Comparison of ENCODE assay signal across 8 cellular contexts in genomic region chr5:131163315-131164119, GRCh38. TPM values are rescaled to one million over a fixed set of nuclear protein-coding genes. Genes with fewer than 3 reads are reported as not detected.
A peak's percentile ranks its signal among the peaks of the same experiment; 100 is the strongest.
DNase-seq lines count a peak whose midpoint lies in the region; ATAC-seq and TF ChIP-seq lines count a peak whose summit lies in the region.

No MANE protein-coding gene starts in this region.

- H2BK20ac ChIP-seq in IMR-90 (ENCODE audit: low read depth, low read length) = no peak overlapping the region

- no peaks in the 10 kb centered on the region; the same call in 1 of the 2 replicates for H3K9me1 ChIP-seq in IMR-90 (ENCODE audit: insufficient read depth, low read length)

- no peak overlapping the region for H2BK15ac ChIP-seq in IMR-90 (ENCODE audit: low read depth, low read length)

- POLR2A ChIA-PET in CD4-positive, alpha-beta memory T cell (lab: Charles Lee; ENCODE audit: partially characterized antibody) = interaction anchor here (0.6 to 4.2 kb wide), 26 partner anchors 8 to 643 kb away, joined by 3 to 83 read pairs (median 4); partner anchors contain the start of gene CDC42SE2
- POLR2A ChIA-PET in IMR-90 (lab: Charles Lee; ENCODE audit: unreplicated experiment) = interaction anchor here (0.7 to 1.0 kb wide), 2 partner anchors 17 to 96 kb away, joined by 3 to 6 read pairs; no protein-coding TSS in a partner anchor

- no peaks in the 10 kb centered on the region for H3K9me3 Mint-ChIP-seq in CD4-positive, alpha-beta memory T cell
- H3K9me3 Mint-ChIP-seq in activated T-helper 2 cell treated with anti-CD3 and anti-CD28 coated beads, Interferon-gamma antibody, Interleukin-2, Interleukin-4, amounts not matched to agents 10 μg/mL and 5 μg/mL and 100 μg/mL, durations not matched to agents 14 hours and 24 hours and 36 hours = no peaks in the 10 kb centered on the region
- H3K9me3 Mint-ChIP-seq in stimulated activated naive B cell treated with anti-CD40 and anti-IgM and Interleukin-4, amounts not matched to agents 10 μg/mL and 1 μg/mL and 100 μg/mL, for 72 hours = no peaks in the 10 kb centered on the region

- peak overlapping the region; percentile 20 to 56; a peak in 3 of 4 replicates for H4K8ac ChIP-seq in IMR-90 (ENCODE audit: low read depth in 2 of 2, low read length in 2 of 2)

- peak overlapping the region; percentile 88; the same call in 1 of the 2 replicates for H3K56ac ChIP-seq in IMR-90 (ENCODE audit: extremely low read depth, insufficient read depth, low read length)

- no peaks in the 10 kb centered on the region for H3K9me3 ChIP-seq in CD4-positive, alpha-beta memory T cell (ENCODE audit: control insufficient read depth in 1 of 2, low read length in 2 of 2)
- H3K9me3 ChIP-seq in IMR-90 (ENCODE audit: control insufficient read depth, insufficient read depth, low read length) (no peaks in the 10 kb centered on the region), iPS-18c (ENCODE audit: control insufficient read depth, insufficient read depth, low read length) (no peaks in the 10 kb centered on the region)

- no peak overlapping the region for H4K91ac ChIP-seq in IMR-90 (ENCODE audit: insufficient read depth, low read depth, low read length)

- H4K5ac ChIP-seq in IMR-90 (ENCODE audit: low read depth, low read length) = no peak overlapping the region; the same call in 1 of the 2 replicates

- no peaks in the 10 kb centered on the region for H3K27me3 Mint-ChIP-seq in CD4-positive, alpha-beta memory T cell
- no peaks in the 10 kb centered on the region for H3K27me3 Mint-ChIP-seq in activated T-helper 2 cell treated with anti-CD3 and anti-CD28 coated beads, Interferon-gamma antibody, Interleukin-2, Interleukin-4, amounts not matched to agents 10 μg/mL and 5 μg/mL and 100 μg/mL, durations not matched to agents 14 hours and 24 hours and 36 hours (ENCODE audit: low read depth)
- H3K27me3 Mint-ChIP-seq in stimulated activated naive B cell treated with anti-CD40 and anti-IgM and Interleukin-4, amounts not matched to agents 10 μg/mL and 1 μg/mL and 100 μg/mL, for 72 hours = no peaks in the 10 kb centered on the region

- TSS peak; percentile 15 for BruUV-seq in IMR-90 (replicated peaks; lab: Mats Ljungman, UMichigan)

- H3K14ac ChIP-seq in IMR-90 (replicated peaks; ENCODE audit: low read depth, low read length) = 0 out of 2 replicates have a peak overlapping the region, but pooled peaks have one; percentile 12

- H3K4me3 Mint-ChIP-seq in CD4-positive, alpha-beta memory T cell = peak overlapping the region; percentile 89 to 98 (median 94)
- peak overlapping the region; percentile 87 for H3K4me3 Mint-ChIP-seq in activated T-helper 2 cell treated with anti-CD3 and anti-CD28 coated beads, Interferon-gamma antibody, Interleukin-2, Interleukin-4, amounts not matched to agents 10 μg/mL and 5 μg/mL and 100 μg/mL, durations not matched to agents 14 hours and 24 hours and 36 hours (ENCODE audit: low read depth)
- peak overlapping the region; percentile 82 to 94 for H3K4me3 Mint-ChIP-seq in stimulated activated naive B cell treated with anti-CD40 and anti-IgM and Interleukin-4, amounts not matched to agents 10 μg/mL and 1 μg/mL and 100 μg/mL, for 72 hours

- H3K4ac ChIP-seq in IMR-90 (ENCODE audit: low read depth, low read length) = peak overlapping the region; percentile 52; the same call in 1 of the 2 replicates

- intact Hi-C loops in CD4-positive, alpha-beta memory T cell (cut with micrococcal nuclease) = loop anchor here (1.0 to 10.0 kb wide), 7 partner anchors 46 to 471 kb away; partner anchors contain the start of genes CDC42SE2 and RAPGEF6
- intact Hi-C loops in IMR-90 (cut with micrococcal nuclease) = loop anchor here (5.0 kb wide), 2 partner anchors 224 to 239 kb away; no protein-coding TSS in a partner anchor
- intact Hi-C loops in activated T-helper 2 cell treated with anti-CD3 and anti-CD28 coated beads, Interferon-gamma antibody, Interleukin-2, Interleukin-4, amounts not matched to agents 10 μg/mL and 5 μg/mL and 100 μg/mL, durations not matched to agents 14 hours and 24 hours and 36 hours (cut with micrococcal nuclease) = loop anchor here (1.0 kb wide), 3 partner anchors 194 to 254 kb away; no protein-coding TSS in a partner anchor

- H3K36me3 ChIP-seq in CD4-positive, alpha-beta memory T cell (ENCODE audit: insufficient read depth, low read length) = peaks cover 33% of the 10 kb centered on the region
- peaks cover 15% of the 10 kb centered on the region for H3K36me3 ChIP-seq in IMR-90 (ENCODE audit: control insufficient read depth, insufficient read depth, low read length)

- no peak for TF ChIP-seq POLR2A in IMR-90 (IDR thresholded peaks at IDR 0.05; ENCODE audit: low read depth, low read length)

- H3K23ac ChIP-seq in IMR-90 (ENCODE audit: low read depth, low read length) = peak overlapping the region; percentile 89; the same call in 1 of the 2 replicates

- in situ Hi-C loops in IMR-90 (cut with MboI; ENCODE audit: low sequenced_read_pairs) = loop anchor here (10.0 kb wide), 2 partner anchors 111 to 221 kb away; no protein-coding TSS in a partner anchor

- H4K20me1 ChIP-seq in IMR-90 (ENCODE audit: insufficient read depth, low read length) = no peaks in the 10 kb centered on the region

- TF ChIP-seq CTCF in IMR-90 (conservative IDR thresholded peaks at IDR 0.05; ENCODE audit: low read depth, low read length) = no peak

- peak overlapping the region; percentile 44; the same call in 1 of the 2 replicates for H3K18ac ChIP-seq in IMR-90 (ENCODE audit: low read depth, low read length)

- no peak for TF ChIP-seq RAD21 in IMR-90 (IDR thresholded peaks at IDR 0.05; ENCODE audit: low read length)

- WGBS in IMR-90 (ENCODE audit: extremely low coverage in 2 of 2, insufficient read length in 1 of 2), 2 experiments = no CpG with 5 or more reads among the region's 9 CpGs

- H3K36me3 Mint-ChIP-seq in CD4-positive, alpha-beta memory T cell = peaks cover 36 to 54% of the 10 kb centered on the region in 2 donors
- H3K36me3 Mint-ChIP-seq in activated T-helper 2 cell treated with anti-CD3 and anti-CD28 coated beads, Interferon-gamma antibody, Interleukin-2, Interleukin-4, amounts not matched to agents 10 μg/mL and 5 μg/mL and 100 μg/mL, durations not matched to agents 14 hours and 24 hours and 36 hours (ENCODE audit: low read depth) = peaks cover 56% of the 10 kb centered on the region
- H3K36me3 Mint-ChIP-seq in stimulated activated naive B cell treated with anti-CD40 and anti-IgM and Interleukin-4, amounts not matched to agents 10 μg/mL and 1 μg/mL and 100 μg/mL, for 72 hours = peaks cover 20 to 31% of the 10 kb centered on the region in 2 donors

- peak overlapping the region; percentile 89 to 98 (median 95) for H3K27ac Mint-ChIP-seq in CD4-positive, alpha-beta memory T cell
- H3K27ac Mint-ChIP-seq in activated T-helper 2 cell treated with anti-CD3 and anti-CD28 coated beads, Interferon-gamma antibody, Interleukin-2, Interleukin-4, amounts not matched to agents 10 μg/mL and 5 μg/mL and 100 μg/mL, durations not matched to agents 14 hours and 24 hours and 36 hours = peak overlapping the region; percentile 86
- peak overlapping the region; percentile 38 for H3K27ac Mint-ChIP-seq in stimulated activated naive B cell treated with anti-CD40 and anti-IgM and Interleukin-4, amounts not matched to agents 10 μg/mL and 1 μg/mL and 100 μg/mL, for 72 hours

- H2BK5ac ChIP-seq in IMR-90 (ENCODE audit: low read depth, low read length, poor library complexity, severe bottlenecking) = peak overlapping the region; percentile 78

- peak in 3 of 5 donors; percentile 8 to 14 (median 8) for DNase-seq in CD4-positive, alpha-beta memory T cell
- peak; percentile 45 for DNase-seq in IMR-90
- DNase-seq in activated T-helper 2 cell treated with anti-CD3 and anti-CD28 coated beads, Interferon-gamma antibody, Interleukin-2, Interleukin-4, amounts not matched to agents 10 μg/mL and 5 μg/mL and 100 μg/mL, durations not matched to agents 14 hours and 24 hours and 36 hours (ENCODE audit: low spot score) = no peak
- DNase-seq in stimulated activated naive B cell treated with anti-CD40 and anti-IgM and Interleukin-4, amounts not matched to agents 10 μg/mL and 1 μg/mL and 100 μg/mL, for 72 hours = no peak
- DNase-seq in cortex of kidney (lab: John Stamatoyannopoulos, UW) = no peak

- H3K4me1 Mint-ChIP-seq in CD4-positive, alpha-beta memory T cell = peaks cover 34 to 81% (median 55%) of the 10 kb centered on the region in 4 donors
- H3K4me1 Mint-ChIP-seq in activated T-helper 2 cell treated with anti-CD3 and anti-CD28 coated beads, Interferon-gamma antibody, Interleukin-2, Interleukin-4, amounts not matched to agents 10 μg/mL and 5 μg/mL and 100 μg/mL, durations not matched to agents 14 hours and 24 hours and 36 hours (ENCODE audit: low read depth) = peaks cover 43% of the 10 kb centered on the region
- peaks cover 15 to 43% of the 10 kb centered on the region in 2 donors for H3K4me1 Mint-ChIP-seq in stimulated activated naive B cell treated with anti-CD40 and anti-IgM and Interleukin-4, amounts not matched to agents 10 μg/mL and 1 μg/mL and 100 μg/mL, for 72 hours

- peak overlapping the region; percentile 31 to 89 for H3K4me3 ChIP-seq in CD4-positive, alpha-beta memory T cell (ENCODE audit: low read length in 2 of 2)
- H3K4me3 ChIP-seq in IMR-90 (ENCODE audit: insufficient read depth, low read depth, low read length) = peak overlapping the region; percentile 88
- H3K4me3 ChIP-seq in iPS-18c (ENCODE audit: insufficient read depth, low read depth, low read length) = peak overlapping the region; percentile 90; the same call in 1 of the 2 replicates

- peak overlapping the region; percentile 87 for H3K4me2 ChIP-seq in IMR-90 (ENCODE audit: low read depth, low read length)

- ATAC-seq in IMR-90 (ENCODE audit: low read depth) = no peak
- no peak for ATAC-seq in stimulated activated naive B cell treated with anti-CD40 and anti-IgM and Interleukin-4, amounts not matched to agents 10 μg/mL and 1 μg/mL and 100 μg/mL, for 72 hours (replicated peaks)
- no peak for ATAC-seq in HG02840 (IDR thresholded peaks at IDR 0.05; ENCODE audit: low FRiP score, unreplicated experiment)
- no peak for ATAC-seq in GM21528 (IDR thresholded peaks at IDR 0.05; ENCODE audit: low FRiP score, unreplicated experiment)

- no peak overlapping the region for H2AK5ac ChIP-seq in IMR-90 (ENCODE audit: low read depth, low read length)

- H3K27ac ChIP-seq in CD4-positive, alpha-beta memory T cell (ENCODE audit: low read depth, low read length) = peak overlapping the region; percentile 96
- H3K27ac ChIP-seq in IMR-90 (ENCODE audit: insufficient read depth, low read length) = peak overlapping the region; percentile 92; the same call in 1 of the 2 replicates

- peak overlapping the region; percentile 92 for H3K9ac ChIP-seq in IMR-90 (ENCODE audit: low read depth, low read length)

- peak overlapping the region; percentile 29 for H2AK9ac ChIP-seq in IMR-90 (replicated peaks; ENCODE audit: low read depth, low read length, poor library complexity)

- H3K79me1 ChIP-seq in IMR-90 (ENCODE audit: low read depth in 1 of 2, low read length in 2 of 2) = peaks cover 11 to 16% of the 10 kb centered on the region in 2 experiments; a peak in 3 of 4 replicates

- H3K27me3 ChIP-seq in CD4-positive, alpha-beta memory T cell (ENCODE audit: insufficient read depth, low read length) = no peaks in the 10 kb centered on the region
- no peaks in the 10 kb centered on the region for H3K27me3 ChIP-seq in IMR-90 (ENCODE audit: control insufficient read depth, insufficient read depth, low read length)

- no peak overlapping the region for H2BK120ac ChIP-seq in IMR-90 (ENCODE audit: low read depth, low read length)

- dilution Hi-C loops in IMR-90 (cut with HindIII; ENCODE audit: low sequenced_read_pairs, unreplicated experiment) = no loop called here

- peaks cover 53% of the 10 kb centered on the region for H3K4me1 ChIP-seq in CD4-positive, alpha-beta memory T cell (ENCODE audit: insufficient read depth, low read length)
- peaks cover 3% of the 10 kb centered on the region; the same call in 1 of the 2 replicates for H3K4me1 ChIP-seq in IMR-90 (ENCODE audit: control insufficient read depth, insufficient read depth, low read length)

- CTCF ChIA-PET in CD4-positive, alpha-beta memory T cell (lab: Charles Lee; ENCODE audit: partially characterized antibody) = interaction anchor here (0.7 to 3.4 kb wide), 15 partner anchors 89 to 260 kb away, joined by 3 to 22 read pairs (median 4); partner anchors contain the start of gene CDC42SE2
- CTCF ChIA-PET in IMR-90 (lab: Yijun Ruan, JAX) = interaction anchor here (0.6 to 1.2 kb wide), 3 partner anchors 212 to 237 kb away, joined by 3 read pairs; no protein-coding TSS in a partner anchor

- no peak overlapping the region for H2AFZ ChIP-seq in IMR-90 (replicated peaks; ENCODE audit: low read length, poor library complexity)

RNA-seq across cellular contexts. Expression of gene HINT1, which starts 1.5 kb away (rescaled TPM):
- 100 to 1,000 TPM; 278 to 289 TPM for total RNA-seq in CD4-positive, alpha-beta memory T cell
- 100 to 1,000 TPM; 445 to 559 TPM for polyA plus RNA-seq in CD4-positive, alpha-beta memory T cell
- 179 and 181 TPM in 2 replicates for total RNA-seq in IMR-90 (2012; rRNA removed)
- polyA plus RNA-seq in IMR-90 (2012; rRNA removed) = 347 and 352 TPM in 2 replicates
- 142 and 333 TPM in 2 replicates for polyA plus RNA-seq in IMR-90 (2012; cell fraction: cytosol; rRNA removed)
- 86.7 and 151 TPM in 2 replicates for polyA plus RNA-seq in IMR-90 (2012; cell fraction: nucleus; rRNA removed; ENCODE audit: low replicate concordance)
- total RNA-seq in activated T-helper 2 cell treated with anti-CD3 and anti-CD28 coated beads, Interferon-gamma antibody, Interleukin-2, Interleukin-4, amounts not matched to agents 10 μg/mL and 5 μg/mL and 100 μg/mL, durations not matched to agents 14 hours and 24 hours and 36 hours = 279 and 282 TPM in 2 replicates

RNA-seq across cellular contexts. Expression of gene LYRM7, which starts 7.2 kb away (rescaled TPM):
- 10 to 100 TPM; 16.7 to 18.4 TPM for total RNA-seq in CD4-positive, alpha-beta memory T cell
- 10 to 100 TPM in 1 of 2 donors, 1 to 10 TPM in 1; 7.0 to 11.4 TPM for polyA plus RNA-seq in CD4-positive, alpha-beta memory T cell
- total RNA-seq in IMR-90 (2012; rRNA removed) = 3.4 and 6.4 TPM in 2 replicates
- 1.6 and 2.5 TPM in 2 replicates for polyA plus RNA-seq in IMR-90 (2012; rRNA removed)
- polyA plus RNA-seq in IMR-90 (2012; cell fraction: cytosol; rRNA removed) = 0.37 and 0.81 TPM in 2 replicates
- 2.6 and 3.6 TPM in 2 replicates for polyA plus RNA-seq in IMR-90 (2012; cell fraction: nucleus; rRNA removed; ENCODE audit: low replicate concordance)
- 14.0 and 20.3 TPM in 2 replicates for total RNA-seq in activated T-helper 2 cell treated with anti-CD3 and anti-CD28 coated beads, Interferon-gamma antibody, Interleukin-2, Interleukin-4, amounts not matched to agents 10 μg/mL and 5 μg/mL and 100 μg/mL, durations not matched to agents 14 hours and 24 hours and 36 hours

Comparison
In these comparisons a context has a peak if more than half of its experiments do, and no peak if none do; other contexts are left out.
1. DNase-seq: peak in CD4-positive, alpha-beta memory T cell (3 of 5) and IMR-90 (single experiment); none in activated T-helper 2 cell treated with anti-CD3 and anti-CD28 coated beads, Interferon-gamma antibody, Interleukin-2, Interleukin-4, amounts not matched to agents 10 μg/mL and 5 μg/mL and 100 μg/mL, durations not matched to agents 14 hours and 24 hours and 36 hours (single experiment), stimulated activated naive B cell treated with anti-CD40 and anti-IgM and Interleukin-4, amounts not matched to agents 10 μg/mL and 1 μg/mL and 100 μg/mL, for 72 hours (single experiment) and cortex of kidney (single experiment).
2. H3K27ac Mint-ChIP-seq: peak in every context shown above with its lines; median percentile 95 in CD4-positive, alpha-beta memory T cell; 86 in activated T-helper 2 cell treated with anti-CD3 and anti-CD28 coated beads, Interferon-gamma antibody, Interleukin-2, Interleukin-4, amounts not matched to agents 10 μg/mL and 5 μg/mL and 100 μg/mL, durations not matched to agents 14 hours and 24 hours and 36 hours; 38 in stimulated activated naive B cell treated with anti-CD40 and anti-IgM and Interleukin-4, amounts not matched to agents 10 μg/mL and 1 μg/mL and 100 μg/mL, for 72 hours.
3. Peak in every context shown above with its lines, with median percentiles within 50 percentile points of each other: H3K4me3 ChIP-seq and H3K4me3 Mint-ChIP-seq.